ENCODE assay signal across 9 cellular contexts in genomic region chr1:229627003-229627402, GRCh38. TPM values are rescaled to one million over a fixed set of nuclear protein-coding genes. Genes with fewer than 3 reads are reported as not detected.
DNase-seq lines count a peak whose midpoint lies in the region; FAIRE-seq and TF ChIP-seq lines count a peak whose summit lies in the region.
"Had no signal": no experiment of that assay in that cellular context is flagged by ENCODE, and none has a peak within 500 bp of the region (broad histone marks: within the 10 kb centered on the region; RNA-seq: fewer than 3 reads in every experiment).

No MANE protein-coding gene starts in this region.

- no peak overlapping the region for H3K27ac ChIP-seq in SJSA1

- H3K4me1 ChIP-seq in SJSA1 (replicated peaks) (peaks cover 13% of the 10 kb centered on the region), skeletal muscle satellite cell (ENCODE audit: control insufficient read depth, insufficient read depth, low read length) (peaks cover 29% of the 10 kb centered on the region)

- no peak for TF ChIP-seq CTCF in fibroblast of pulmonary artery (IDR thresholded peaks at IDR 0.05; ENCODE audit: low read length, missing control alignments)

- H3K27me3 ChIP-seq in SJSA1 (replicated peaks) = no peaks in the 10 kb centered on the region
- H3K27me3 ChIP-seq in skeletal muscle satellite cell (ENCODE audit: control insufficient read depth, insufficient read depth, low read length) = no peaks in the 10 kb centered on the region

- H3K9me3 ChIP-seq in SJSA1 (replicated peaks) = peaks cover 3% of the 10 kb centered on the region; the same call in 1 of the 2 replicates
- H3K9me3 ChIP-seq in skeletal muscle satellite cell (replicated peaks; ENCODE audit: low read length) = no peaks in the 10 kb centered on the region

- H3K36me3 ChIP-seq in SJSA1 = peaks cover 33% of the 10 kb centered on the region
- H3K36me3 ChIP-seq in skeletal muscle satellite cell (ENCODE audit: insufficient read depth, low read length) = no peaks in the 10 kb centered on the region

- H3K9ac ChIP-seq in skeletal muscle satellite cell (ENCODE audit: low read depth, low read length) = peak overlapping the region; percentile 92

- H3K4me3 ChIP-seq in SJSA1 (peak overlapping the region; percentile 98), fibroblast of pulmonary artery (replicated peaks; ENCODE audit: low read depth, low read length) (peak overlapping the region; percentile 97), skeletal muscle satellite cell (ENCODE audit: low read length) (peak overlapping the region; percentile 88)

- DNase-seq in H54 (ENCODE audit: insufficient read length, low spot score) (peak; percentile 28), SJSA1 (ENCODE audit: low read depth in 1 of 2, low spot score in 2 of 2) (peak in 1 of 2 experiments; percentile 6), fibroblast of pulmonary artery (ENCODE audit: low read depth) (no peak), NCI-H82 treated with DMSO at 0.1 percent for 48 hours (lab: John Stamatoyannopoulos, UW; ENCODE audit: unreplicated experiment) (no peak), iPS-NIHi7 (ENCODE audit: extremely low spot score) (no peak), SIG-M5 (lab: John Stamatoyannopoulos, UW) (no peak)
- DNase-seq in activated CD4-positive, CD25-positive, alpha-beta regulatory T cell (lab: John Stamatoyannopoulos, UW) = no peak
- DNase-seq: activated CD4-positive, alpha-beta T cell treated with anti-CD3 and anti-CD28 coated beads, Interleukin-2, amount 50 U/mL, for 1 hour had no signal

- FAIRE-seq in H54 (lab: Jason Lieb, UNC) = no peak

- peak overlapping the region; percentile 91 for H3K4me2 ChIP-seq in skeletal muscle satellite cell (ENCODE audit: low read length)

- no peak for TF ChIP-seq POLR2A in H54 (IDR thresholded peaks at IDR 0.05; ENCODE audit: low read depth, low read length)

RNA-seq across cellular contexts. Expression of gene URB2, which starts 1.0 kb away (rescaled TPM):
- total RNA-seq in SJSA1 (2014; rRNA removed; shearing (Covaris generic)) = 11.9 and 15.2 TPM in 2 replicates
- total RNA-seq in skeletal muscle satellite cell (2012; rRNA removed) = 14.9 and 16.0 TPM in 2 replicates

RNA-seq across cellular contexts. Expression of gene TAF5L, which starts 1.1 kb away (rescaled TPM):
- 12.0 and 25.5 TPM in 2 replicates for total RNA-seq in SJSA1 (2014; rRNA removed; shearing (Covaris generic))
- total RNA-seq in skeletal muscle satellite cell (2012; rRNA removed) = 12.9 and 14.0 TPM in 2 replicates
